In genomic region chr12:93682846-93683261, GRCh38 we compare ENCODE assay signal across 13 cellular contexts. TPM values are rescaled to one million over a fixed set of nuclear protein-coding genes. Genes with fewer than 3 reads are reported as not detected.
DNase-seq lines count a peak whose midpoint lies in the region; ATAC-seq and TF ChIP-seq lines count a peak whose summit lies in the region.
"Had no signal": no experiment of that assay in that cellular context is flagged by ENCODE, and none has a peak within 500 bp of the region (broad histone marks: within the 10 kb centered on the region; RNA-seq: fewer than 3 reads in every experiment).

No MANE protein-coding gene starts in this region.

- WGBS in right cardiac atrium, result 45% methylated on average over 5 of the region's 5 CpGs
- WGBS in psoas muscle, 3 donors, result 21 to 33% (median 22%) methylated on average over 5 of the region's 5 CpGs

- H3K36me3 Mint-ChIP-seq in GM23338 (ENCODE audit: low read depth) (0 out of 3 replicates have a peak, but pooled peaks cover 2% of the 10 kb centered on the region), type B pancreatic cell (peaks cover 7% of the 10 kb centered on the region)

- H3K4me3 Mint-ChIP-seq in GM23338 (no peak overlapping the region), type B pancreatic cell (no peak overlapping the region)
- H3K4me3 Mint-ChIP-seq: activated naive CD4-positive, alpha-beta T cell treated with anti-CD3 and anti-CD28 coated beads, Interleukin-2, amount 10 ng/mL, durations not matched to agents 7 days and 5 days; central memory CD8-positive, alpha-beta T cell had no signal

- H3K4me2 ChIP-seq in GM23338, result no peak overlapping the region

- H3K27me3 Mint-ChIP-seq in GM23338 (ENCODE audit: insufficient read depth, low read depth, poor library complexity) (peaks cover 11% of the 10 kb centered on the region), type B pancreatic cell (no peaks in the 10 kb centered on the region)
- H3K27me3 Mint-ChIP-seq: activated naive CD4-positive, alpha-beta T cell treated with anti-CD3 and anti-CD28 coated beads, Interleukin-2, amount 10 ng/mL, durations not matched to agents 7 days and 5 days; central memory CD8-positive, alpha-beta T cell had no signal

- no peak overlapping the region for H3K27ac ChIP-seq in GM23338 (ENCODE audit: low read depth)
- H3K27ac ChIP-seq in WERI-Rb-1, result peak overlapping the region; percentile 55
- peak overlapping the region; percentile 76 for H3K27ac ChIP-seq in right cardiac atrium (ENCODE audit: low read length)
- peak overlapping the region; percentile 77 for H3K27ac ChIP-seq in psoas muscle

- H4K20me1 ChIP-seq in GM23338 (replicated peaks; ENCODE audit: insufficient read depth), result no peaks in the 10 kb centered on the region

- peaks cover 53% of the 10 kb centered on the region for H3K4me1 Mint-ChIP-seq in GM23338
- peaks cover 17% of the 10 kb centered on the region for H3K4me1 Mint-ChIP-seq in type B pancreatic cell (ENCODE audit: unreplicated experiment)

- H3K9me3 Mint-ChIP-seq in GM23338 (no peaks in the 10 kb centered on the region), type B pancreatic cell (no peaks in the 10 kb centered on the region)
- H3K9me3 Mint-ChIP-seq: activated naive CD4-positive, alpha-beta T cell treated with anti-CD3 and anti-CD28 coated beads, Interleukin-2, amount 10 ng/mL, durations not matched to agents 7 days and 5 days; central memory CD8-positive, alpha-beta T cell had no signal

- no peak overlapping the region for H2AFZ ChIP-seq in GM23338

- H3K27ac Mint-ChIP-seq in GM23338 (no peak overlapping the region), type B pancreatic cell (no peak overlapping the region)
- H3K27ac Mint-ChIP-seq: activated naive CD4-positive, alpha-beta T cell treated with anti-CD3 and anti-CD28 coated beads, Interleukin-2, amount 10 ng/mL, durations not matched to agents 7 days and 5 days had no signal

- H3K9me2 ChIP-seq in GM23338 (ENCODE audit: insufficient read depth), result 0 out of 2 replicates have a peak, but pooled peaks cover 3% of the 10 kb centered on the region

- H3K36me3 ChIP-seq in GM23338 (ENCODE audit: insufficient read depth) (no peaks in the 10 kb centered on the region), WERI-Rb-1 (no peaks in the 10 kb centered on the region), psoas muscle (ENCODE audit: insufficient read depth in 1 of 2, low read depth in 1 of 2) (no peaks in the 10 kb centered on the region)

- H3K9me3 ChIP-seq in WERI-Rb-1 (ENCODE audit: severe bottlenecking) (no peaks in the 10 kb centered on the region), right cardiac atrium (ENCODE audit: control insufficient read depth, low read length) (no peaks in the 10 kb centered on the region), psoas muscle (no peaks in the 10 kb centered on the region)

- H3K79me2 ChIP-seq in GM23338 (replicated peaks; ENCODE audit: insufficient read depth), result no peaks in the 10 kb centered on the region

- no peak; a peak in 1 of 4 replicates for TF ChIP-seq CTCF in GM23338 (conservative IDR thresholded peaks at IDR 0.05; ENCODE audit: low read depth in 2 of 2)
- no peak for TF ChIP-seq CTCF in WERI-Rb-1 (IDR thresholded peaks at IDR 0.05; ENCODE audit: low read depth, low read length)
- TF ChIP-seq CTCF in psoas muscle (IDR thresholded peaks at IDR 0.05), result no peak
- no peak for TF ChIP-seq CTCF in type B pancreatic cell (conservative IDR thresholded peaks at IDR 0.05)

- H3K27me3 ChIP-seq in GM23338 (ENCODE audit: insufficient read depth), result no peaks in the 10 kb centered on the region
- H3K27me3 ChIP-seq in WERI-Rb-1 (ENCODE audit: insufficient read depth, low read depth, severe bottlenecking), result no peaks in the 10 kb centered on the region
- H3K27me3 ChIP-seq in right cardiac atrium (ENCODE audit: control insufficient read depth, insufficient read depth), result no peaks in the 10 kb centered on the region
- no peaks in the 10 kb centered on the region for H3K27me3 ChIP-seq in psoas muscle (ENCODE audit: insufficient read depth in 3 of 3, low read length in 2 of 3)

- ATAC-seq in GM23338 (peak; percentile 71), right cardiac atrium (peak; percentile 83 to 86), psoas muscle (peak; percentile 44 to 62 (median 58))

- DNase-seq in GM23338 (ENCODE audit: low spot score) (no peak), WERI-Rb-1 (peak; percentile 77), right cardiac atrium (peak; percentile 39 to 83 (median 73)), psoas muscle (peak in 1 of 2 donors; percentile 51), type B pancreatic cell (ENCODE audit: extremely low spot score, unreplicated experiment) (no peak), DMS114 treated with DMSO at 0.1 percent for 48 hours (lab: John Stamatoyannopoulos, UW; ENCODE audit: unreplicated experiment) (no peak), NCI-H526 (lab: John Stamatoyannopoulos, UW) (no peak)
- no peak for DNase-seq in activated CD4-positive, alpha-beta T cell treated with anti-CD3 and anti-CD28 coated beads, Interleukin-2, amount 50 U/mL, for 1 hour
- DNase-seq: activated naive CD4-positive, alpha-beta T cell treated with anti-CD3 and anti-CD28 coated beads, Interleukin-2, amount 10 ng/mL, durations not matched to agents 7 days and 5 days; DMS 273 treated with DMSO at 0.1 percent for 48 hours; NCI-H1092 treated with DMSO at 0.1 percent for 48 hours; nucleus accumbens had no signal

- intact Hi-C loops in right cardiac atrium (cut with DNase I), result loop anchor here in 1 of 4 donors (10.0 kb wide), 1 partner anchor 52 kb away; no protein-coding TSS in a partner anchor
- intact Hi-C loops in psoas muscle (cut with DNase I), result loop anchor here (5.0 kb wide), 2 partner anchors 44 to 59 kb away; no protein-coding TSS in a partner anchor

- H3F3A ChIP-seq in GM23338 (replicated peaks; ENCODE audit: low read depth), result 0 out of 2 replicates have a peak, but pooled peaks cover 3% of the 10 kb centered on the region

- peaks cover 21% of the 10 kb centered on the region for H3K4me1 ChIP-seq in GM23338 (ENCODE audit: insufficient read depth)
- H3K4me1 ChIP-seq in right cardiac atrium (ENCODE audit: control insufficient read depth, insufficient read depth, low read length), result peaks cover 20% of the 10 kb centered on the region
- peaks cover 83% of the 10 kb centered on the region for H3K4me1 ChIP-seq in psoas muscle

- no peak overlapping the region for H3K4me3 ChIP-seq in GM23338
- no peak overlapping the region for H3K4me3 ChIP-seq in WERI-Rb-1 (ENCODE audit: low read depth, low read length)
- no peak overlapping the region for H3K4me3 ChIP-seq in right cardiac atrium (ENCODE audit: low read length)
- peak overlapping the region; percentile 26 for H3K4me3 ChIP-seq in psoas muscle

TF ChIP-seq in GM23338, 12 proteins besides CTCF, POLR2A, EP300 and RAD21:
- TF ChIP-seq STAT1 (IDR thresholded peaks at IDR 0.05; ENCODE audit: unreplicated experiment), result no peak
- TF ChIP-seq EZH2phosphoT487 (IDR thresholded peaks at IDR 0.05; ENCODE audit: unreplicated experiment), result no peak
- no peak for TF ChIP-seq CREB1 (CRISPR knock-in tag; IDR thresholded peaks at IDR 0.05; ENCODE audit: low read depth)
- TF ChIP-seq POLR2AphosphoS5 (IDR thresholded peaks at IDR 0.05; ENCODE audit: low read depth), result no peak

RNA-seq across cellular contexts. Expression of gene CRADD, which starts 5.7 kb away (rescaled TPM):
- total RNA-seq in GM23338 (2014; rRNA removed; shearing (Covaris generic)), result 20.3 and 27.9 TPM in 2 replicates
- polyA plus RNA-seq in GM23338 (2016; fragmentation: Nextera tagmentation; extraction: Ambion mirVana), result 3.8 and 6.3 TPM in 2 replicates
- total RNA-seq in right cardiac atrium, result 10 to 100 TPM; 29.1 to 45.7 (median 38.3) TPM
- polyA plus RNA-seq in right cardiac atrium, result 32.3 TPM
- total RNA-seq in psoas muscle, result 10 to 100 TPM; 12.7 to 21.1 (median 14.7) TPM
- polyA plus RNA-seq in psoas muscle, result 10 to 100 TPM; 11.0 to 12.1 (median 11.5) TPM
- 6.4 and 8.1 TPM in 2 replicates for total RNA-seq in type B pancreatic cell (ENCODE audit: low replicate concordance)

Comparison
In these comparisons a context has a peak if more than half of its experiments do, and no peak if none do; other contexts are left out.
1. DNase-seq: peak in WERI-Rb-1 (single experiment) and right cardiac atrium (3 of 3); none in GM23338 (single experiment), activated CD4-positive, alpha-beta T cell treated with anti-CD3 and anti-CD28 coated beads, Interleukin-2, amount 50 U/mL, for 1 hour (single experiment), type B pancreatic cell (single experiment), DMS114 treated with DMSO at 0.1 percent for 48 hours (single experiment) and NCI-H526 (0 of 2).
2. Peak in every context shown above with its lines, with median percentiles within 50 percentile points of each other: ATAC-seq.